ENCODE assay signal across 9 cellular contexts in genomic region chr16:67170948-67171649, GRCh38. TPM values are rescaled to one million over a fixed set of nuclear protein-coding genes. Genes with fewer than 3 reads are reported as not detected.
A peak's percentile ranks its signal among the peaks of the same experiment; 100 is the strongest.
DNase-seq lines count a peak whose midpoint lies in the region; ATAC-seq, FAIRE-seq and TF ChIP-seq lines count a peak whose summit lies in the region.
"Had no signal": no experiment of that assay in that cellular context is flagged by ENCODE, and none has a peak within 500 bp of the region (broad histone marks: within the 10 kb centered on the region; RNA-seq: fewer than 3 reads in every experiment).

No MANE protein-coding gene starts in this region.

- H3K27me3 Mint-ChIP-seq in activated CD8-positive, alpha-beta memory T cell treated with anti-CD3 and anti-CD28 coated beads, Interleukin-2, amount 10 ng/mL, durations not matched to agents 7 days and 5 days: peaks cover 65% of the 10 kb centered on the region

- ATAC-seq in activated CD8-positive, alpha-beta memory T cell treated with anti-CD3 and anti-CD28 coated beads, Interleukin-2, amount 10 ng/mL, durations not matched to agents 7 days and 5 days: no peak
- no peak for ATAC-seq in GM21515 (IDR thresholded peaks at IDR 0.05; ENCODE audit: unreplicated experiment)

- H3K4me1 ChIP-seq in kidney (ENCODE audit: control insufficient read depth in 1 of 2, insufficient read depth in 1 of 2, low read depth in 1 of 2, low read length in 2 of 2): peaks cover 9 to 34% of the 10 kb centered on the region in 2 donors
- H3K4me1 ChIP-seq in tibial artery: peaks cover 7 to 59% (median 52%) of the 10 kb centered on the region in 4 donors

- intact Hi-C loops in kidney (cut with DNase I) (no loop called here), tibial artery (cut with DNase I; ENCODE audit: low total_unique reads) (no loop called here)

- TF ChIP-seq CTCF in kidney (IDR thresholded peaks at IDR 0.05; ENCODE audit: borderline replicate concordance, extremely low read depth, insufficient read depth) (no peak), tibial artery (IDR thresholded peaks at IDR 0.05) (no peak)

- H3K9me3 Mint-ChIP-seq in activated CD8-positive, alpha-beta memory T cell treated with anti-CD3 and anti-CD28 coated beads, Interleukin-2, amount 10 ng/mL, durations not matched to agents 7 days and 5 days (ENCODE audit: low read depth): no peaks in the 10 kb centered on the region

- H3K4me3 ChIP-seq in kidney (ENCODE audit: low read length in 2 of 2) (peak overlapping the region; percentile 47 to 60), tibial artery (peak overlapping the region; percentile 49 to 59)

- H3K36me3 ChIP-seq in kidney (ENCODE audit: control insufficient read depth in 1 of 2, insufficient read depth in 2 of 2, low read length in 2 of 2): no peaks in the 10 kb centered on the region
- H3K36me3 ChIP-seq in tibial artery: peaks cover 0 to 6% (median 5%) of the 10 kb centered on the region in 3 donors

- CTCF ChIA-PET in activated CD8-positive, alpha-beta memory T cell treated with anti-CD3 and anti-CD28 coated beads, Interleukin-2, amount 10 ng/mL, durations not matched to agents 7 days and 5 days (lab: Charles Lee): interaction anchor here (1.1 to 4.1 kb wide), 12 partner anchors 8 to 195 kb away, joined by 3 to 39 read pairs (median 6); partner anchors contain the start of genes B3GNT9, E2F4, FBXL8 and MATCAP1

- H3K36me3 Mint-ChIP-seq in activated CD8-positive, alpha-beta memory T cell treated with anti-CD3 and anti-CD28 coated beads, Interleukin-2, amount 10 ng/mL, durations not matched to agents 7 days and 5 days: peaks cover 1% of the 10 kb centered on the region

- H3K27ac Mint-ChIP-seq in activated CD8-positive, alpha-beta memory T cell treated with anti-CD3 and anti-CD28 coated beads, Interleukin-2, amount 10 ng/mL, durations not matched to agents 7 days and 5 days: no peak overlapping the region

- peaks cover 42% of the 10 kb centered on the region for H3K4me1 Mint-ChIP-seq in activated CD8-positive, alpha-beta memory T cell treated with anti-CD3 and anti-CD28 coated beads, Interleukin-2, amount 10 ng/mL, durations not matched to agents 7 days and 5 days

- no peak for DNase-seq in activated CD8-positive, alpha-beta memory T cell treated with anti-CD3 and anti-CD28 coated beads, Interleukin-2, amount 10 ng/mL, durations not matched to agents 7 days and 5 days
- DNase-seq in activated CD8-positive, alpha-beta memory T cell treated with anti-CD3 and anti-CD28 coated beads for 24 hours: no peak
- DNase-seq in amniotic epithelial cell (ENCODE audit: low read depth) (peak; percentile 39), kidney (peak; percentile 46), tibial artery (no peak), NCI-H1417 treated with DMSO at 0.1 percent for 48 hours (lab: John Stamatoyannopoulos, UW) (no peak)
- DNase-seq in central memory CD4-positive, alpha-beta T cell: no peak

- no peak for FAIRE-seq in kidney (lab: Jason Lieb, UNC)
- FAIRE-seq: G401.6 had no signal

- peak overlapping the region; percentile 80 to 94 for H3K9ac ChIP-seq in kidney (ENCODE audit: low read length in 2 of 2)

- peak overlapping the region; percentile 85 to 89 for H3K27ac ChIP-seq in kidney (ENCODE audit: low read depth in 2 of 2, low read length in 2 of 2)
- peak overlapping the region; percentile 92 to 96 for H3K27ac ChIP-seq in tibial artery

- peak overlapping the region; percentile 75 for H3K4me3 Mint-ChIP-seq in activated CD8-positive, alpha-beta memory T cell treated with anti-CD3 and anti-CD28 coated beads, Interleukin-2, amount 10 ng/mL, durations not matched to agents 7 days and 5 days

- no peaks in the 10 kb centered on the region for H3K9me3 ChIP-seq in kidney (ENCODE audit: control insufficient read depth in 1 of 2, low read length in 2 of 2)
- no peaks in the 10 kb centered on the region for H3K9me3 ChIP-seq in tibial artery

- H3K27me3 ChIP-seq in tibial artery: peaks cover 0 to 1% of the 10 kb centered on the region in 2 donors

RNA-seq across cellular contexts. Expression of gene NOL3, which starts 0.8 kb away (rescaled TPM):
- total RNA-seq in activated CD8-positive, alpha-beta memory T cell treated with anti-CD3 and anti-CD28 coated beads, Interleukin-2, amount 10 ng/mL, durations not matched to agents 7 days and 5 days: 10 to 100 TPM in 1 of 2 experiments, 1 to 10 TPM in 1; 3.3 to 10.3 TPM
- 36.4 TPM for total RNA-seq in kidney
- polyA plus RNA-seq in kidney (ENCODE audit: insufficient read depth, low read depth, low replicate concordance): 35.3 TPM

RNA-seq across cellular contexts. Expression of gene HSF4, which starts 6.6 kb away (rescaled TPM):
- total RNA-seq in activated CD8-positive, alpha-beta memory T cell treated with anti-CD3 and anti-CD28 coated beads, Interleukin-2, amount 10 ng/mL, durations not matched to agents 7 days and 5 days: 10 to 100 TPM; 15.0 to 43.7 TPM
- total RNA-seq in kidney: 37.9 TPM
- 26.7 TPM for polyA plus RNA-seq in kidney (ENCODE audit: insufficient read depth, low read depth, low replicate concordance)

RNA-seq across cellular contexts. Expression of gene FBXL8, which starts 11.3 kb away (rescaled TPM):
- total RNA-seq in activated CD8-positive, alpha-beta memory T cell treated with anti-CD3 and anti-CD28 coated beads, Interleukin-2, amount 10 ng/mL, durations not matched to agents 7 days and 5 days: 10 to 100 TPM; 15.7 to 24.5 TPM
- 19.8 TPM for total RNA-seq in kidney
- polyA plus RNA-seq in kidney (ENCODE audit: insufficient read depth, low read depth, low replicate concordance): 9.5 TPM

RNA-seq across cellular contexts. Expression of gene TRADD, which starts 11.4 kb away (rescaled TPM):
- total RNA-seq in activated CD8-positive, alpha-beta memory T cell treated with anti-CD3 and anti-CD28 coated beads, Interleukin-2, amount 10 ng/mL, durations not matched to agents 7 days and 5 days: 10 to 100 TPM; 36.4 to 52.6 TPM
- total RNA-seq in kidney: 27.1 TPM
- polyA plus RNA-seq in kidney (ENCODE audit: insufficient read depth, low read depth, low replicate concordance): 30.2 TPM

RNA-seq across cellular contexts. Expression of gene MATCAP1, which starts 12.7 kb away (rescaled TPM):
- total RNA-seq in activated CD8-positive, alpha-beta memory T cell treated with anti-CD3 and anti-CD28 coated beads, Interleukin-2, amount 10 ng/mL, durations not matched to agents 7 days and 5 days: 10 to 100 TPM; 38.6 to 56.0 TPM
- total RNA-seq in kidney: 38.8 TPM
- 15.5 TPM for polyA plus RNA-seq in kidney (ENCODE audit: insufficient read depth, low read depth, low replicate concordance)

Comparison
In these comparisons a context has a peak if more than half of its experiments do, and no peak if none do; other contexts are left out.
1. DNase-seq: peak in amniotic epithelial cell (single experiment) and kidney (single experiment); none in activated CD8-positive, alpha-beta memory T cell treated with anti-CD3 and anti-CD28 coated beads, Interleukin-2, amount 10 ng/mL, durations not matched to agents 7 days and 5 days (single experiment), activated CD8-positive, alpha-beta memory T cell treated with anti-CD3 and anti-CD28 coated beads for 24 hours (single experiment), tibial artery (0 of 2), central memory CD4-positive, alpha-beta T cell (single experiment) and NCI-H1417 treated with DMSO at 0.1 percent for 48 hours (single experiment).